In the genomic region with DNA sequence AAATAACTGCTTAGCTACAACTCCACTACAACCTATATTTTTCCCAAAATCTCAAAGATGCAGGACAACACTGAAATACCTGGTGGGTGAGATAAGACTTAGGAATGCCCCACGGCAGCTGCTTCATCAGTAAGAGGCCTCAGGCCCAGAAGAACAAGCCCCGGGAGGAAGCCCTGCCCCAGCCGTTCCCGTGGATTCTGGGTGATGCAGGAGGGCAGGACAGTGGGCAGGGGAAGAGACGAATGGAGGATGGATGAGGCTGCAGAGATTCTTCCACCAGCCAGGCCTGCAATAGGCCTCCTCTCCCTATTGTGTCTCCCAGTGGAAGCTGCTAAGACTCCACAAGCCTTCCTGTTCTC, we compare ENCODE assay signal across 18 cellular contexts.
"Had no signal": no experiment of that assay in that cellular context is flagged by ENCODE, and none has a peak within 500 bp of the region (broad histone marks: within the 10 kb centered on the region; RNA-seq: fewer than 3 reads in every experiment).

No MANE protein-coding gene starts in this region.

- H3K4me3 Mint-ChIP-seq: activated CD4-positive, alpha-beta memory T cell treated with anti-CD3 and anti-CD28 coated beads for 36 hours; activated CD4-positive, alpha-beta T cell treated with anti-CD3 and anti-CD28 coated beads for 36 hours; activated naive CD4-positive, alpha-beta T cell treated with anti-CD3 and anti-CD28 coated beads, Interleukin-2, amount 50 U/mL, for 24 hours; memory B cell; naive thymus-derived CD8-positive, alpha-beta T cell; stimulated activated naive B cell treated with anti-CD40 and anti-IgM and Interleukin-4, amounts not matched to agents 10 μg/mL and 1 μg/mL and 100 μg/mL, for 72 hours had no signal

- H3K4me1 ChIP-seq: adrenal gland, gastrocnemius medialis, pancreas, thyroid gland, uterus had no signal

- H3K4me1 Mint-ChIP-seq: memory B cell; stimulated activated naive B cell treated with anti-CD40 and anti-IgM and Interleukin-4, amounts not matched to agents 10 μg/mL and 1 μg/mL and 100 μg/mL, for 72 hours had no signal

- H3K27ac ChIP-seq: adrenal gland, gastrocnemius medialis, heart left ventricle, pancreas, thyroid gland, uterus, VCaP had no signal

- DNase-seq: activated CD4-positive, alpha-beta memory T cell treated with anti-CD3 and anti-CD28 coated beads for 36 hours; activated CD4-positive, alpha-beta T cell treated with anti-CD3 and anti-CD28 coated beads for 36 hours; cerebellar nuclear complex; effector CD4-positive, alpha-beta T cell; gastrocnemius medialis; naive thymus-derived CD8-positive, alpha-beta T cell; stimulated activated naive B cell treated with anti-CD40 and anti-IgM and Interleukin-4, amounts not matched to agents 10 μg/mL and 1 μg/mL and 100 μg/mL, for 72 hours; T-helper 2 cell; thyroid gland had no signal

- H3K27me3 ChIP-seq: gastrocnemius medialis, pancreas, thyroid gland, uterus had no signal

- H3K27me3 Mint-ChIP-seq: activated CD4-positive, alpha-beta memory T cell treated with anti-CD3 and anti-CD28 coated beads for 36 hours; activated CD4-positive, alpha-beta T cell treated with anti-CD3 and anti-CD28 coated beads for 36 hours; activated naive CD4-positive, alpha-beta T cell treated with anti-CD3 and anti-CD28 coated beads, Interleukin-2, amount 50 U/mL, for 24 hours; naive thymus-derived CD8-positive, alpha-beta T cell had no signal

- H3K36me3 ChIP-seq: adrenal gland, gastrocnemius medialis, heart left ventricle, pancreas, thyroid gland, uterus had no signal

- H3K27ac Mint-ChIP-seq: activated CD4-positive, alpha-beta memory T cell treated with anti-CD3 and anti-CD28 coated beads for 36 hours; activated CD4-positive, alpha-beta T cell treated with anti-CD3 and anti-CD28 coated beads for 36 hours; activated naive CD4-positive, alpha-beta T cell treated with anti-CD3 and anti-CD28 coated beads, Interleukin-2, amount 50 U/mL, for 24 hours; memory B cell; naive thymus-derived CD8-positive, alpha-beta T cell; stimulated activated naive B cell treated with anti-CD40 and anti-IgM and Interleukin-4, amounts not matched to agents 10 μg/mL and 1 μg/mL and 100 μg/mL, for 72 hours had no signal

- H3K4me3 ChIP-seq: adrenal gland, gastrocnemius medialis, heart left ventricle, pancreas, thyroid gland, uterus had no signal

- H3K9me3 Mint-ChIP-seq: activated CD4-positive, alpha-beta memory T cell treated with anti-CD3 and anti-CD28 coated beads for 36 hours; activated naive CD4-positive, alpha-beta T cell treated with anti-CD3 and anti-CD28 coated beads, Interleukin-2, amount 50 U/mL, for 24 hours; memory B cell; naive thymus-derived CD8-positive, alpha-beta T cell; stimulated activated naive B cell treated with anti-CD40 and anti-IgM and Interleukin-4, amounts not matched to agents 10 μg/mL and 1 μg/mL and 100 μg/mL, for 72 hours had no signal

- H3K36me3 Mint-ChIP-seq: activated CD4-positive, alpha-beta memory T cell treated with anti-CD3 and anti-CD28 coated beads for 36 hours; activated naive CD4-positive, alpha-beta T cell treated with anti-CD3 and anti-CD28 coated beads, Interleukin-2, amount 50 U/mL, for 24 hours; memory B cell; naive thymus-derived CD8-positive, alpha-beta T cell; stimulated activated naive B cell treated with anti-CD40 and anti-IgM and Interleukin-4, amounts not matched to agents 10 μg/mL and 1 μg/mL and 100 μg/mL, for 72 hours had no signal

- H3K9me3 ChIP-seq: adrenal gland, gastrocnemius medialis, heart left ventricle, pancreas, thyroid gland, uterus had no signal

- ATAC-seq: activated CD4-positive, alpha-beta T cell treated with anti-CD3 and anti-CD28 coated beads for 36 hours; esophagus mucosa; gastrocnemius medialis; heart left ventricle; naive thymus-derived CD8-positive, alpha-beta T cell; pancreas; sciatic nerve; stimulated activated naive B cell treated with anti-CD40 and anti-IgM and Interleukin-4, amounts not matched to agents 10 μg/mL and 1 μg/mL and 100 μg/mL, for 72 hours had no signal
